In the genomic region with DNA sequence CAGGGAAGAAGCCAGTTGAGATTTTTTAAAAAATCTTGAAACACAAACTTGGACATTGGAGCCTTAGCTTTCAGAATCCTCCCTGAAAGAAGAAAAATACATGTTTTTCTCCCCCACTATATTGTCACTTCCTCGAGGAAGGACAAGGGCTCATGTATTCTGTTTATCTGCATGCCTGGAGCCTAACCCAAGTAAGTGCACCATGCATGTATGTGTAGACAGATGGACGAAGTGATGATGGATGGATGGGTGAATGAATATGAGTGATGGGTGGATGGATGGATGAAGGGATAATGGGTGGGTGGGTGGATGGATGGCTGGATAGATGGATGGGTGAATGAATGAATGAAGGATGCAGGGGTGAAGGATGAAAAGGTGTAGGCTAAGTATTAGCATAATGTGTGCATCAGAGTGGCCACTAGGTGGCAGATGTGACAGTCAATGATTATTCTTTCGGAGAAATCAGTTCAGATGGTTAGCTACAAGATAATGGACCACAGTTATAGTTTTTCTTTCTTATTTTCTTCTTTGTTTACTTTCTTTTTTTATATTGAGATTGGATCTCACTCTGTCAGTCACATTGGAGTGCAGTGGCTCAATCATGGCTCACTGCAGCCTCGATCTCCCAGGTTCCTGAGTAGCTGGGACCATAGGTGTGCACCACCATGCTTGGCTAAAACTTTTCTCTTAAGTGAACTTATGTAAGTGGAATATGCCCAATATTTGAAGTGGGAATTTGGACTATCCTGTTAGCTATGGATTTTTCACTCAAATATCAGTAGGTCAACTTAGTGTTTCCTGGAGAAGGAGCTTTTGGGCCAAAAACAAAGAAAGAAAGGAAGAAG, we compare ENCODE assay signal across 8 cellular contexts. TPM values are rescaled to one million over a fixed set of nuclear protein-coding genes. Genes with fewer than 3 reads are reported as not detected.
DNase-seq lines count a peak whose midpoint lies in the region; ATAC-seq and TF ChIP-seq lines count a peak whose summit lies in the region.

No MANE protein-coding gene starts in this region.

- peaks cover 3% of the 10 kb centered on the region for H3K36me3 Mint-ChIP-seq in activated CD4-positive, alpha-beta memory T cell treated with anti-CD3 and anti-CD28 coated beads for 36 hours

- no peak overlapping the region for H3K27ac Mint-ChIP-seq in activated CD4-positive, alpha-beta memory T cell treated with anti-CD3 and anti-CD28 coated beads for 36 hours

- TF ChIP-seq CTCF in BE2C (IDR thresholded peaks at IDR 0.05; ENCODE audit: low read depth, low read length) (peak; percentile 61), fibroblast of mammary gland (conservative IDR thresholded peaks at IDR 0.05; ENCODE audit: control insufficient read depth, insufficient read depth, low read depth, low read length) (peak; percentile 81), parathyroid adenoma (IDR thresholded peaks at IDR 0.05) (peak; percentile 72)

- H3K4me3 ChIP-seq in BE2C (ENCODE audit: low read depth, low read length) (no peak overlapping the region), fibroblast of mammary gland (ENCODE audit: control insufficient read depth, low read depth, low read length) (no peak overlapping the region), parathyroid adenoma (ENCODE audit: low read depth, low read length) (no peak overlapping the region)

- CTCF ChIA-PET in activated CD4-positive, alpha-beta memory T cell treated with anti-CD3 and anti-CD28 coated beads for 36 hours (lab: Charles Lee) = interaction anchor here (0.6 to 3.2 kb wide), 32 partner anchors 8 to 1369 kb away, joined by 3 to 46 read pairs (median 4); partner anchors contain the start of gene CCDC93

- peaks cover 33% of the 10 kb centered on the region for H3K27me3 Mint-ChIP-seq in activated CD4-positive, alpha-beta memory T cell treated with anti-CD3 and anti-CD28 coated beads for 36 hours

- DNase-seq in BE2C = peak; percentile 14
- DNase-seq in NCI-H1694 treated with DMSO at 0.1 percent for 48 hours (lab: John Stamatoyannopoulos, UW) = peak; percentile 40
- peak; percentile 52 for DNase-seq in activated CD4-positive, alpha-beta memory T cell treated with anti-CD3 and anti-CD28 coated beads for 36 hours
- peak; percentile 46 for DNase-seq in fibroblast of mammary gland (ENCODE audit: low read depth)
- no peak for DNase-seq in 8988T

- H3K4me3 Mint-ChIP-seq in activated CD4-positive, alpha-beta memory T cell treated with anti-CD3 and anti-CD28 coated beads for 36 hours = no peak overlapping the region

- H3K9me3 ChIP-seq in BE2C (no peaks in the 10 kb centered on the region), parathyroid adenoma (ENCODE audit: control insufficient read depth, low read length) (peaks cover 3% of the 10 kb centered on the region)

- H3K4me1 Mint-ChIP-seq in activated CD4-positive, alpha-beta memory T cell treated with anti-CD3 and anti-CD28 coated beads for 36 hours (ENCODE audit: low read depth) = no peaks in the 10 kb centered on the region

- peak; percentile 95 for ATAC-seq in GM18502 (IDR thresholded peaks at IDR 0.05; ENCODE audit: poor library complexity, unreplicated experiment)
- ATAC-seq in HG02852 (IDR thresholded peaks at IDR 0.05; ENCODE audit: unreplicated experiment) = peak; percentile 92

- no peaks in the 10 kb centered on the region for H3K79me2 ChIP-seq in parathyroid adenoma

- H3K4me1 ChIP-seq in BE2C (no peaks in the 10 kb centered on the region), parathyroid adenoma (no peaks in the 10 kb centered on the region)

- POLR2A ChIA-PET in activated CD4-positive, alpha-beta memory T cell treated with anti-CD3 and anti-CD28 coated beads for 36 hours (lab: Charles Lee) = no interaction called here

- H3K9me3 Mint-ChIP-seq in activated CD4-positive, alpha-beta memory T cell treated with anti-CD3 and anti-CD28 coated beads for 36 hours = peaks cover 13% of the 10 kb centered on the region

- H2AFZ ChIP-seq in parathyroid adenoma = no peak overlapping the region

- intact Hi-C loops in activated CD4-positive, alpha-beta memory T cell treated with anti-CD3 and anti-CD28 coated beads for 36 hours (cut with micrococcal nuclease) = loop anchor here (2.0 kb wide), 1 partner anchor 28 kb away; no protein-coding TSS in a partner anchor

- no peak overlapping the region for H3K9ac ChIP-seq in parathyroid adenoma

- H3K36me3 ChIP-seq in BE2C = no peaks in the 10 kb centered on the region
- H3K36me3 ChIP-seq in parathyroid adenoma (ENCODE audit: control insufficient read depth, insufficient read depth, low read length) = no peaks in the 10 kb centered on the region

- no peak overlapping the region for H3K27ac ChIP-seq in parathyroid adenoma

- H3K27me3 ChIP-seq in BE2C (no peaks in the 10 kb centered on the region), parathyroid adenoma (ENCODE audit: control insufficient read depth, insufficient read depth, low read length) (no peaks in the 10 kb centered on the region)

- H3K4me2 ChIP-seq in parathyroid adenoma (ENCODE audit: low read length) = no peak overlapping the region

RNA-seq across cellular contexts. Expression of gene CCDC93, which starts 18.5 kb away (rescaled TPM):
- 4.5 TPM for polyA plus RNA-seq in BE2C (2012; ENCODE audit: insufficient read depth, insufficient read length, low read depth)
- total RNA-seq in activated CD4-positive, alpha-beta memory T cell treated with anti-CD3 and anti-CD28 coated beads for 36 hours = 10 to 100 TPM; 24.9 to 27.3 TPM

RNA-seq across cellular contexts. Expression of gene INSIG2, which starts 55.9 kb away (rescaled TPM):
- 3.4 TPM for polyA plus RNA-seq in BE2C (2012; ENCODE audit: insufficient read depth, insufficient read length, low read depth)
- 10 to 100 TPM; 35.0 to 40.2 TPM for total RNA-seq in activated CD4-positive, alpha-beta memory T cell treated with anti-CD3 and anti-CD28 coated beads for 36 hours
